ENCODE assay signal across 28 cellular contexts in genomic region chr1:6619045-6619444, GRCh38.
"Had no signal": no experiment of that assay in that cellular context is flagged by ENCODE, and none has a peak within 500 bp of the region (broad histone marks: within the 10 kb centered on the region; RNA-seq: fewer than 3 reads in every experiment).

No MANE protein-coding gene starts in this region.

- H3K4me3 Mint-ChIP-seq: naive thymus-derived CD8-positive, alpha-beta T cell; natural killer cell treated with Interleukin-12 subunit alpha and Interleukin-12 subunit beta and Interleukin-15 and Interleukin-18, amount 100 ng/mL, for 72 hours; nephron progenitor cell; neural progenitor cell; stimulated activated effector memory CD8-positive, alpha-beta T cell treated with anti-CD3 and anti-CD28 coated beads, Interleukin-12 subunit alpha, Interleukin-12 subunit beta, amount 100 ng/mL, for 72 hours; stimulated activated naive B cell treated with anti-CD40 and anti-IgM and Interleukin-4, amounts not matched to agents 10 μg/mL and 1 μg/mL and 100 μg/mL, for 72 hours; stimulated activated naive CD8-positive, alpha-beta T cell treated with anti-CD3 and anti-CD28 coated beads, Interleukin-15, Interleukin-2, amounts not matched to agents 100 ng/mL and 50 ng/mL, for 24 hours; type B pancreatic cell had no signal

- H3K27ac ChIP-seq: neural progenitor cell, ovary, parathyroid adenoma, psoas muscle, right lobe of liver, stomach, thoracic aorta, thyroid gland, tibial nerve, upper lobe of right lung, uterus had no signal

- H3K27ac Mint-ChIP-seq: naive thymus-derived CD8-positive, alpha-beta T cell; natural killer cell treated with Interleukin-12 subunit alpha and Interleukin-12 subunit beta and Interleukin-15 and Interleukin-18, amount 100 ng/mL, for 72 hours; nephron progenitor cell; neural progenitor cell; progenitor cell of endocrine pancreas; stimulated activated effector memory CD8-positive, alpha-beta T cell treated with anti-CD3 and anti-CD28 coated beads, Interleukin-12 subunit alpha, Interleukin-12 subunit beta, amount 100 ng/mL, for 72 hours; stimulated activated naive B cell treated with anti-CD40 and anti-IgM and Interleukin-4, amounts not matched to agents 10 μg/mL and 1 μg/mL and 100 μg/mL, for 72 hours; stimulated activated naive CD8-positive, alpha-beta T cell treated with anti-CD3 and anti-CD28 coated beads, Interleukin-15, Interleukin-2, amounts not matched to agents 100 ng/mL and 50 ng/mL, for 24 hours; type B pancreatic cell had no signal

- H3K79me2 ChIP-seq: parathyroid adenoma had no signal

- H3K4me1 ChIP-seq: upper lobe of right lung, uterus had no signal

- H3K27me3 Mint-ChIP-seq: naive thymus-derived CD8-positive, alpha-beta T cell; natural killer cell treated with Interleukin-12 subunit alpha and Interleukin-12 subunit beta and Interleukin-15 and Interleukin-18, amount 100 ng/mL, for 72 hours; progenitor cell of endocrine pancreas; stimulated activated naive B cell treated with anti-CD40 and anti-IgM and Interleukin-4, amounts not matched to agents 10 μg/mL and 1 μg/mL and 100 μg/mL, for 72 hours; stimulated activated naive CD8-positive, alpha-beta T cell treated with anti-CD3 and anti-CD28 coated beads, Interleukin-15, Interleukin-2, amounts not matched to agents 100 ng/mL and 50 ng/mL, for 24 hours; type B pancreatic cell had no signal

- H2AFZ ChIP-seq: neural progenitor cell, parathyroid adenoma had no signal

- H3K36me3 ChIP-seq: neural progenitor cell, ovary, uterus had no signal

- H3K9me3 ChIP-seq: ovary, psoas muscle, right lobe of liver, sigmoid colon, stomach, thoracic aorta, thyroid gland, tibial nerve, upper lobe of right lung, uterus had no signal

- H3K27me3 ChIP-seq: neural progenitor cell, ovary, right lobe of liver, sigmoid colon, stomach, thyroid gland, tibial nerve, upper lobe of right lung, uterus had no signal

- DNase-seq: naive thymus-derived CD8-positive, alpha-beta T cell; nephron progenitor cell; occipital lobe; ovary; posterior cingulate gyrus; psoas muscle; right lobe of liver; sigmoid colon; small intestine; stimulated activated CD4-positive, alpha-beta T cell treated with anti-CD3 and anti-CD28 coated beads, Interleukin-15, amount 100 ng/mL, for 24 hours; stimulated activated CD4-positive, alpha-beta T cell treated with anti-CD3 and anti-CD28 coated beads, Interleukin-2, amount 100 ng/mL, for 24 hours; stimulated activated CD4-positive, alpha-beta T cell treated with anti-CD3 and anti-CD28 coated beads, Interleukin-2, amount 100 ng/mL, for 48 hours; stimulated activated CD4-positive, alpha-beta T cell treated with anti-CD3 and anti-CD28 coated beads, Interleukin-4, amount 100 ng/mL, for 24 hours; stimulated activated naive B cell treated with anti-CD40 and anti-IgM and Interleukin-4, amounts not matched to agents 10 μg/mL and 1 μg/mL and 100 μg/mL, for 72 hours; stimulated activated naive CD4-positive, alpha-beta T cell treated with Interleukin-2 at 50 U/mL for 16 hours; stomach; thyroid gland; upper lobe of right lung; uterus had no signal

- H3K4me2 ChIP-seq: neural progenitor cell had no signal

- H3K36me3 Mint-ChIP-seq: natural killer cell treated with Interleukin-12 subunit alpha and Interleukin-12 subunit beta and Interleukin-15 and Interleukin-18, amount 100 ng/mL, for 72 hours had no signal

- H3K9ac ChIP-seq: neural progenitor cell, parathyroid adenoma had no signal

- H3K9me3 Mint-ChIP-seq: naive thymus-derived CD8-positive, alpha-beta T cell; natural killer cell treated with Interleukin-12 subunit alpha and Interleukin-12 subunit beta and Interleukin-15 and Interleukin-18, amount 100 ng/mL, for 72 hours; nephron progenitor cell; neural progenitor cell; stimulated activated effector memory CD8-positive, alpha-beta T cell treated with anti-CD3 and anti-CD28 coated beads, Interleukin-12 subunit alpha, Interleukin-12 subunit beta, amount 100 ng/mL, for 72 hours; stimulated activated naive B cell treated with anti-CD40 and anti-IgM and Interleukin-4, amounts not matched to agents 10 μg/mL and 1 μg/mL and 100 μg/mL, for 72 hours; stimulated activated naive CD8-positive, alpha-beta T cell treated with anti-CD3 and anti-CD28 coated beads, Interleukin-15, Interleukin-2, amounts not matched to agents 100 ng/mL and 50 ng/mL, for 24 hours; type B pancreatic cell had no signal

- H3K4me3 ChIP-seq: neural progenitor cell, ovary, psoas muscle, right lobe of liver, sigmoid colon, stomach, thoracic aorta, thyroid gland, tibial nerve, upper lobe of right lung, uterus had no signal
